Comparison of ENCODE assay signal across 8 cellular contexts in the genomic region with DNA sequence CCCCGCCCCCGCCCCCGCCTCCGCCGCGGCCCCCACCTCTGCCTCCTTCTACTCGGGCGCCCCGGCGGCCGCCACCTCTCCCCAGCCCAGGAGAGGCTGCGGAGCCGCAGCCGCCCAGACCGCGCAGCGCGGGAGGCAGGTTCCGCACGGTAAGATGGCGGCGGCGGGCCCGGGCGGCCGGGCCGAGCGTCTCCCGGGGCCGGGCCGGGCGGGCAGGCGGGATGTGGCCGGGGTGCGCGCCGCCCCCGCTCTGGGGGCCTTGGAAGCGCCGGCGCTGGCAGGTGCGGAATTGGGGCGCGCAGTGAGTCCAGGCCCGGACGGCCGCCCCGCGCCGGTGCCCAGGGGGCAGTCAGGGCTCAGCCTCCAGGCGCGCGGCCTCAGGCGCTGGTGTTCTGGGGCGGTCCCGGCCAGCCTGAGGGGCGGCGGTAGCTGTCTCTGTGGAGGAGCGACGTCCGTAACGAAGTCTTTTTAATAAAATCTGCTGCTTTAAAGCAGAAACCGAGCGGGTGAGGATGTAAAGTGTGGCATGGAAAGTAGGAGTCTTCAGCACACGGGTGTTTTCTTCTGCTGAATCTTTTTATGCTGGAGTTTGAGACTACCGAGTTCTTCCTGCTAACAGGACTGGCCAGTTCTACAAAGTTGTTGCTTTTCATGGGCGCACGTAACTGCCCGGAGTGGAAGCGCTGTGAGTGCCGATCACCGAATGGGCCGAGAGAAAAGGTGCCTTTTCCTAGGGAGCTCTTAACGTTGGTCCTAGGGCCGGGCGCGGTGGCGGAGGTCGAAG. TPM values are rescaled to one million over a fixed set of nuclear protein-coding genes. Genes with fewer than 3 reads are reported as not detected.
A peak's percentile ranks its signal among the peaks of the same experiment; 100 is the strongest.
DNase-seq lines count a peak whose midpoint lies in the region; ATAC-seq, FAIRE-seq and TF ChIP-seq lines count a peak whose summit lies in the region.

A gene (plus strand): TSS at position 43 of the 784 bp plus-strand sequence. CDS start 3,356 bp downstream, outside the sequence.

- H3K27me3 ChIP-seq in GM23338 (ENCODE audit: insufficient read depth) (no peaks in the 10 kb centered on the region), tibial artery (no peaks in the 10 kb centered on the region)

- POLR2A ChIA-PET in activated CD4-positive, alpha-beta memory T cell treated with anti-CD3 and anti-CD28 coated beads, Interleukin-2, amount 10 ng/mL, durations not matched to agents 7 days and 5 days (lab: Charles Lee), result interaction anchor here (0.8 to 7.2 kb wide), 10 partner anchors 10 to 76 kb away, joined by 3 to 230 read pairs (median 6); a partner anchor contains a TSS

- H2AFZ ChIP-seq in GM23338, result no peak within 1 kb of the TSS

- H3K27me3 Mint-ChIP-seq in GM23338 (ENCODE audit: insufficient read depth, low read depth, poor library complexity), result peaks cover 11% of the 10 kb centered on the region
- H3K27me3 Mint-ChIP-seq in activated CD4-positive, alpha-beta memory T cell treated with anti-CD3 and anti-CD28 coated beads, Interleukin-2, amount 10 ng/mL, durations not matched to agents 7 days and 5 days, result no peaks in the 10 kb centered on the region

- CTCF ChIA-PET in activated CD4-positive, alpha-beta memory T cell treated with anti-CD3 and anti-CD28 coated beads, Interleukin-2, amount 10 ng/mL, durations not matched to agents 7 days and 5 days (lab: Charles Lee), result interaction anchor here (1.2 to 3.2 kb wide), 7 partner anchors 10 to 36 kb away, joined by 3 to 16 read pairs (median 12); no protein-coding TSS in a partner anchor

- peak within 1 kb of the TSS; percentile 94 for H3K27ac ChIP-seq in GM23338 (ENCODE audit: low read depth)
- H3K27ac ChIP-seq in tibial artery, result peak within 1 kb of the TSS; percentile 77 to 91

- peaks cover 54% of the 10 kb centered on the region for H3F3A ChIP-seq in GM23338 (replicated peaks; ENCODE audit: low read depth)

- peaks cover 74% of the 10 kb centered on the region for H4K20me1 ChIP-seq in GM23338 (replicated peaks; ENCODE audit: insufficient read depth)

- peaks cover 27% of the 10 kb centered on the region for H3K36me3 ChIP-seq in GM23338 (ENCODE audit: insufficient read depth)
- H3K36me3 ChIP-seq in tibial artery, result peaks cover 0 to 28% (median 6%) of the 10 kb centered on the region in 3 donors

- peak; percentile 25 for ATAC-seq in GM23338

- H3K9me3 Mint-ChIP-seq in GM23338, result peaks cover 3% of the 10 kb centered on the region; the same call in 1 of the 3 replicates
- no peaks in the 10 kb centered on the region for H3K9me3 Mint-ChIP-seq in activated CD4-positive, alpha-beta memory T cell treated with anti-CD3 and anti-CD28 coated beads, Interleukin-2, amount 10 ng/mL, durations not matched to agents 7 days and 5 days

- H3K4me3 ChIP-seq in GM23338, result peak within 1 kb of the TSS; percentile 100
- peak within 1 kb of the TSS; percentile 92 for H3K4me3 ChIP-seq in epithelial cell of proximal tubule (ENCODE audit: low read depth, low read length)
- peak within 1 kb of the TSS; percentile 76 to 87 for H3K4me3 ChIP-seq in tibial artery

- peaks cover 95% of the 10 kb centered on the region for H3K79me2 ChIP-seq in GM23338 (replicated peaks; ENCODE audit: insufficient read depth)

- in situ Hi-C loops in KBM-7 (cut with MboI; ENCODE audit: low pct_unique_long_range_greater_than_20kb, low sequenced_read_pairs), result no loop called here

- H3K9me3 ChIP-seq in tibial artery, result no peaks in the 10 kb centered on the region

- H3K4me1 Mint-ChIP-seq in GM23338, result peaks cover 21% of the 10 kb centered on the region
- peaks cover 32% of the 10 kb centered on the region for H3K4me1 Mint-ChIP-seq in activated CD4-positive, alpha-beta memory T cell treated with anti-CD3 and anti-CD28 coated beads, Interleukin-2, amount 10 ng/mL, durations not matched to agents 7 days and 5 days

- peak within 1 kb of the TSS; percentile 97 for H3K4me2 ChIP-seq in GM23338

- DNase-seq in GM12892 (ENCODE audit: insufficient read length), result peak; percentile 54
- peak; percentile 65 for DNase-seq in GM23338 (ENCODE audit: low spot score)
- DNase-seq in KBM-7, result peak; percentile 48
- DNase-seq in activated CD4-positive, alpha-beta memory T cell treated with anti-CD3 and anti-CD28 coated beads, Interleukin-2, amount 10 ng/mL, durations not matched to agents 7 days and 5 days, result no peak
- DNase-seq in epithelial cell of proximal tubule (ENCODE audit: low read depth), result no peak
- no peak for DNase-seq in mucosa of gallbladder (ENCODE audit: low spot score)
- DNase-seq in tibial artery, result peak in 1 of 2 donors; percentile 71
- DNase-seq in NCI-H1436 (lab: John Stamatoyannopoulos, UW), result no peak

- no peaks in the 10 kb centered on the region for H3K9me2 ChIP-seq in GM23338 (ENCODE audit: insufficient read depth)

- H3K4me3 Mint-ChIP-seq in GM23338, result no peak within 1 kb of the TSS; the same call in 2 of the 3 replicates
- H3K4me3 Mint-ChIP-seq in activated CD4-positive, alpha-beta memory T cell treated with anti-CD3 and anti-CD28 coated beads, Interleukin-2, amount 10 ng/mL, durations not matched to agents 7 days and 5 days, result peak within 1 kb of the TSS; percentile 99

- no peak; the same call in 1 of the 2 replicates for TF ChIP-seq POLR2A in GM12892 (IDR thresholded peaks at IDR 0.05; ENCODE audit: low read depth, low read length)

- TF ChIP-seq CTCF in GM23338 (conservative IDR thresholded peaks at IDR 0.05; ENCODE audit: low read depth in 2 of 2), result no peak
- TF ChIP-seq CTCF in epithelial cell of proximal tubule (conservative IDR thresholded peaks at IDR 0.05; ENCODE audit: low read depth, low read length), result no peak
- no peak for TF ChIP-seq CTCF in tibial artery (IDR thresholded peaks at IDR 0.05)

- H3K4me1 ChIP-seq in GM23338 (ENCODE audit: insufficient read depth) (peaks cover 51% of the 10 kb centered on the region), tibial artery (peaks cover 0 to 73% (median 50%) of the 10 kb centered on the region in 4 donors)

- FAIRE-seq in GM12892 (lab: Jason Lieb, UNC), result no peak

- peak within 1 kb of the TSS; percentile 98 for H3K27ac Mint-ChIP-seq in GM23338
- H3K27ac Mint-ChIP-seq in activated CD4-positive, alpha-beta memory T cell treated with anti-CD3 and anti-CD28 coated beads, Interleukin-2, amount 10 ng/mL, durations not matched to agents 7 days and 5 days, result peak within 1 kb of the TSS; percentile 94

- intact Hi-C loops in tibial artery (cut with DNase I; ENCODE audit: low total_unique reads), result loop anchor here (5.0 to 10.0 kb wide), 2 partner anchors 63 to 126 kb away; no protein-coding TSS in a partner anchor

- H3K36me3 Mint-ChIP-seq in GM23338 (ENCODE audit: low read depth), result peaks cover 35% of the 10 kb centered on the region
- peaks cover 38% of the 10 kb centered on the region for H3K36me3 Mint-ChIP-seq in activated CD4-positive, alpha-beta memory T cell treated with anti-CD3 and anti-CD28 coated beads, Interleukin-2, amount 10 ng/mL, durations not matched to agents 7 days and 5 days (ENCODE audit: low read depth)

TF ChIP-seq in GM23338, 12 proteins besides CTCF, POLR2A, EP300 and RAD21 (continues in another document):
- TF ChIP-seq EZH2phosphoT487 (IDR thresholded peaks at IDR 0.05; ENCODE audit: unreplicated experiment) (no peak), ZNF114 (CRISPR knock-in tag; IDR thresholded peaks at IDR 0.05) (no peak), ZNF331 (CRISPR knock-in tag; IDR thresholded peaks at IDR 0.05; ENCODE audit: low read depth) (no peak)
- TF ChIP-seq, protein P1, sequence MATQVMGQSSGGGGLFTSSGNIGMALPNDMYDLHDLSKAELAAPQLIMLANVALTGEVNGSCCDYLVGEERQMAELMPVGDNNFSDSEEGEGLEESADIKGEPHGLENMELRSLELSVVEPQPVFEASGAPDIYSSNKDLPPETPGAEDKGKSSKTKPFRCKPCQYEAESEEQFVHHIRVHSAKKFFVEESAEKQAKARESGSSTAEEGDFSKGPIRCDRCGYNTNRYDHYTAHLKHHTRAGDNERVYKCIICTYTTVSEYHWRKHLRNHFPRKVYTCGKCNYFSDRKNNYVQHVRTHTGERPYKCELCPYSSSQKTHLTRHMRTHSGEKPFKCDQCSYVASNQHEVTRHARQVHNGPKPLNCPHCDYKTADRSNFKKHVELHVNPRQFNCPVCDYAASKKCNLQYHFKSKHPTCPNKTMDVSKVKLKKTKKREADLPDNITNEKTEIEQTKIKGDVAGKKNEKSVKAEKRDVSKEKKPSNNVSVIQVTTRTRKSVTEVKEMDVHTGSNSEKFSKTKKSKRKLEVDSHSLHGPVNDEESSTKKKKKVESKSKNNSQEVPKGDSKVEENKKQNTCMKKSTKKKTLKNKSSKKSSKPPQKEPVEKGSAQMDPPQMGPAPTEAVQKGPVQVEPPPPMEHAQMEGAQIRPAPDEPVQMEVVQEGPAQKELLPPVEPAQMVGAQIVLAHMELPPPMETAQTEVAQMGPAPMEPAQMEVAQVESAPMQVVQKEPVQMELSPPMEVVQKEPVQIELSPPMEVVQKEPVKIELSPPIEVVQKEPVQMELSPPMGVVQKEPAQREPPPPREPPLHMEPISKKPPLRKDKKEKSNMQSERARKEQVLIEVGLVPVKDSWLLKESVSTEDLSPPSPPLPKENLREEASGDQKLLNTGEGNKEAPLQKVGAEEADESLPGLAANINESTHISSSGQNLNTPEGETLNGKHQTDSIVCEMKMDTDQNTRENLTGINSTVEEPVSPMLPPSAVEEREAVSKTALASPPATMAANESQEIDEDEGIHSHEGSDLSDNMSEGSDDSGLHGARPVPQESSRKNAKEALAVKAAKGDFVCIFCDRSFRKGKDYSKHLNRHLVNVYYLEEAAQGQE (IDR thresholded peaks at IDR 0.05; ENCODE audit: unreplicated experiment), result no peak

RNA-seq across cellular contexts. Expression of the gene that starts here (rescaled TPM):
- polyA plus RNA-seq in GM12892 (2012; ENCODE audit: missing spikeins), result 24.1 TPM
- total RNA-seq in GM23338 (2014; rRNA removed; shearing (Covaris generic)), result 102 and 106 TPM in 2 replicates
- 41.7 and 41.8 TPM in 2 replicates for polyA plus RNA-seq in GM23338 (2016; fragmentation: Nextera tagmentation; extraction: Ambion mirVana)
- 10 to 100 TPM; 31.9 to 32.8 TPM for total RNA-seq in activated CD4-positive, alpha-beta memory T cell treated with anti-CD3 and anti-CD28 coated beads, Interleukin-2, amount 10 ng/mL, durations not matched to agents 7 days and 5 days
- total RNA-seq in epithelial cell of proximal tubule (23.2 and 23.6 TPM in 2 replicates), mucosa of gallbladder (32.9 TPM)

Comparison
In these comparisons a context has a peak if more than half of its experiments do, and no peak if none do; other contexts are left out.
1. DNase-seq: peak in GM12892 (single experiment), GM23338 (single experiment) and KBM-7 (single experiment); none in activated CD4-positive, alpha-beta memory T cell treated with anti-CD3 and anti-CD28 coated beads, Interleukin-2, amount 10 ng/mL, durations not matched to agents 7 days and 5 days (single experiment), epithelial cell of proximal tubule (single experiment), mucosa of gallbladder (single experiment) and NCI-H1436 (single experiment).
2. Peak in every context shown above with its lines, with median percentiles within 50 percentile points of each other: H3K4me3 ChIP-seq.